15 cellular contexts compared by ENCODE assay signal in genomic region chr3:179066058-179066457, GRCh38. TPM values are rescaled to one million over a fixed set of nuclear protein-coding genes. Genes with fewer than 3 reads are reported as not detected.
DNase-seq lines count a peak whose midpoint lies in the region; ATAC-seq and TF ChIP-seq lines count a peak whose summit lies in the region.
"Had no signal": no experiment of that assay in that cellular context is flagged by ENCODE, and none has a peak within 500 bp of the region (broad histone marks: within the 10 kb centered on the region; RNA-seq: fewer than 3 reads in every experiment).

No MANE protein-coding gene starts in this region.

- no peak overlapping the region for H3K9ac ChIP-seq in OCI-LY3 (ENCODE audit: low read length)
- H3K9ac ChIP-seq: SK-N-SH had no signal

- H3K4me3 ChIP-seq in OCI-LY3 (ENCODE audit: low read length), result peak overlapping the region; percentile 19
- H3K4me3 ChIP-seq: adrenal gland, lung, skin epidermis had no signal

- H2AFZ ChIP-seq in OCI-LY3 (ENCODE audit: low read depth, low read length), result no peak overlapping the region

- ATAC-seq in GM18868 (IDR thresholded peaks at IDR 0.05; ENCODE audit: unreplicated experiment), result peak; percentile 76
- ATAC-seq in GM21526 (IDR thresholded peaks at IDR 0.05; ENCODE audit: low FRiP score, unreplicated experiment), result peak; percentile 47
- ATAC-seq in HG03025 (IDR thresholded peaks at IDR 0.05; ENCODE audit: low FRiP score, unreplicated experiment), result peak; percentile 52

- peaks cover 99% of the 10 kb centered on the region for H3K79me2 ChIP-seq in OCI-LY3 (ENCODE audit: low read length)

- DNase-seq in GM03348 (ENCODE audit: low spot score) (no peak), ureter (ENCODE audit: low spot score) (no peak), kidney glomerular epithelial cell (lab: John Stamatoyannopoulos, UW) (no peak)
- no peak for DNase-seq in activated CD4-positive, CD25-positive, alpha-beta regulatory T cell (lab: John Stamatoyannopoulos, UW)
- DNase-seq: activated B cell treated with CpG ODN at 0.5 μM for 24 hours; adrenal gland; CD4-positive, CD25-positive, alpha-beta regulatory T cell; cortex of kidney; SK-N-SH had no signal

- peak overlapping the region; percentile 49 for H3K4me2 ChIP-seq in OCI-LY3 (ENCODE audit: low read length)
- H3K4me2 ChIP-seq: SK-N-SH had no signal

- no peaks in the 10 kb centered on the region for H3K27me3 ChIP-seq in OCI-LY3 (ENCODE audit: low read depth, low read length)
- H3K27me3 ChIP-seq: adrenal gland had no signal

- TF ChIP-seq CTCF in OCI-LY3 (IDR thresholded peaks at IDR 0.05; ENCODE audit: low read depth, low read length), result no peak

- peaks cover 45% of the 10 kb centered on the region for H3K4me1 ChIP-seq in OCI-LY3 (ENCODE audit: low read length)

- peaks cover 63% of the 10 kb centered on the region for H3K36me3 ChIP-seq in OCI-LY3 (replicated peaks; ENCODE audit: low read depth, low read length)
- H3K36me3 ChIP-seq: adrenal gland had no signal

- no peaks in the 10 kb centered on the region for H3K9me3 ChIP-seq in OCI-LY3 (ENCODE audit: insufficient read depth, low read length)
- H3K9me3 ChIP-seq: adrenal gland, SK-N-SH had no signal

- peaks cover 15% of the 10 kb centered on the region for H4K20me1 ChIP-seq in OCI-LY3 (ENCODE audit: insufficient read depth, low read length)

- H3K27ac ChIP-seq in OCI-LY3 (ENCODE audit: low read length), result peak overlapping the region; percentile 13
- H3K27ac ChIP-seq: adrenal gland, skin epidermis had no signal

RNA-seq across cellular contexts. Expression of gene ZMAT3, which starts 5.6 kb away (rescaled TPM):
- total RNA-seq in ureter, result 16.7 TPM
